ENCODE assay signal across 1 cellular context in the genomic region with DNA sequence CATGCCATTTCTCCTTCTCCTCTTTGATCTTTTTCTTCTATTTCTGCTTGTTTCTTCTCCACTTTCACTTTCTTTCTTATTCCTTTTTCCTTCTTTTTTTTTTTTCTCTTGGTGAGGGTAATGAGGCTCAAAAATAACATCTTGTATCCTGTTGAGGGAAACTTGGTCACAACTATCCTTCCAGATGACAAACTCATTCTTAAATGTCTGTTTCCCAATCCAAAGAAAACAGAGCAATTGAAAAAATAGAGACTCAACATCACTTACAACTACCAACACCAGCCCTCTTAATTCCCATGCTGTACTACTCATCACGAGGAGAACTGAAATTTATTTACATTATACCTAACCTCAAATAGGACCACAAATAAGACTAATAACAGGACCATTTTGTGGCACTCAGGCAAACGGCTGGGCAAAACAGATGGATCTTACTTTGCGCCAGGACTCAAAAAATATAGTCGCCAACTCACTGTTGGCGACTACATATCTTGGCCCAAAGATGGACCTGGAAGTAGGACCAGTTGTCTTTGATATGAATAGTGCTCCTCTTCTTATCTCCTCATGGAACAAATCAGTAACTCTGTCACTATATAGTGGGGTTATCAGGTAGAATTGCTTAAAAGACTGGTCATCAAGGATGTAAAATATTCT.
TF ChIP-seq lines count a peak whose summit lies in the region.

No MANE protein-coding gene starts in this region.

TF ChIP-seq in endothelial cell of umbilical vein, 7 proteins besides CTCF, POLR2A, EP300 and RAD21:
- TF ChIP-seq POLR2AphosphoS5 (IDR thresholded peaks at IDR 0.05; ENCODE audit: insufficient read depth, low read depth, low read length) (no peak), GATA2 (IDR thresholded peaks at IDR 0.05; ENCODE audit: insufficient read depth, insufficient read length, low read depth, low read length) (no peak), EZH2 (IDR thresholded peaks at IDR 0.05; ENCODE audit: borderline replicate concordance, low read depth, low read length, severe bottlenecking) (no peak), FOS (IDR thresholded peaks at IDR 0.05; ENCODE audit: borderline replicate concordance, insufficient read depth, low read length) (no peak), JUN (IDR thresholded peaks at IDR 0.05; ENCODE audit: borderline replicate concordance, insufficient read depth, insufficient read length, low read depth) (no peak), MYC (IDR thresholded peaks at IDR 0.05; ENCODE audit: low read depth, low read length) (no peak)
- TF ChIP-seq, protein P1, sequence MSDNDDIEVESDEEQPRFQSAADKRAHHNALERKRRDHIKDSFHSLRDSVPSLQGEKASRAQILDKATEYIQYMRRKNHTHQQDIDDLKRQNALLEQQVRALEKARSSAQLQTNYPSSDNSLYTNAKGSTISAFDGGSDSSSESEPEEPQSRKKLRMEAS (IDR thresholded peaks at IDR 0.05; ENCODE audit: insufficient read depth, insufficient read length) = no peak
